In the genomic region with DNA sequence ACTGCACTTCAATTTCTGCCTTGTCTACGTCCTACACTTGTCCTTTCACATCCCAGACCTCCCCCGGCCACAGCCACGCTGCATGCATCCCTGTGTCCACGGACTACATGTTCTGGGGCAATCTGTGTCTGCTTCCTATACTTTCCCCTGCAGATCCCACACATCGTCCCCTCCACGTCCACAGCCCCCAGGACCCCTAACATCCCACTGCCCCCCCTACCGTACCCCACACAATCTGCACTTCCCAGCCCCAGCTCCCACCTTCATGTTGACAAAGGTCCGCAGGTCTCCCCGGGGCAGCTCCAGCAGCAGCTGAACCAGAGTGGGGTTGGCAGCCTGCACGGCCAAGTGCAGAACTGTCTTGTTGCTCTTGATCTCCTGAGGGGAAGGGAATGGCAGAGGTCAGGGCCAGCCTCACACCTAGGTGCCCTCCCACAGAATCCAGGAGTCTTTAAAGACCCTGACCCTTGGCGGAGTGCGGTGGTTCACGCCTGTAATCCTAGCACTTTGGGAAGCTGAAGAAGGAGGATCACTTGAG, we compare ENCODE assay signal across 19 cellular contexts. TPM values are rescaled to one million over a fixed set of nuclear protein-coding genes. Genes with fewer than 3 reads are reported as not detected.
DNase-seq lines count a peak whose midpoint lies in the region; ATAC-seq and TF ChIP-seq lines count a peak whose summit lies in the region.
"Had no signal": no experiment of that assay in that cellular context is flagged by ENCODE, and none has a peak within 500 bp of the region (broad histone marks: within the 10 kb centered on the region; RNA-seq: fewer than 3 reads in every experiment).

No MANE protein-coding gene starts in this region.

- TF ChIP-seq CTCF in endothelial cell (IDR thresholded peaks at IDR 0.05; ENCODE audit: unreplicated experiment) = no peak

- peak; percentile 25 for TF ChIP-seq POLR2A in GM18505 (IDR thresholded peaks at IDR 0.05; ENCODE audit: borderline replicate concordance, extremely low read depth, insufficient read depth, insufficient read length)

- peaks cover 19% of the 10 kb centered on the region for H3K4me1 Mint-ChIP-seq in activated naive CD8-positive, alpha-beta T cell treated with anti-CD3 and anti-CD28 coated beads for 36 hours
- H3K4me1 Mint-ChIP-seq in activated naive CD8-positive, alpha-beta T cell treated with anti-CD3 and anti-CD28 coated beads, Interleukin-2, amount 50 U/mL, for 24 hours = peaks cover 19% of the 10 kb centered on the region
- H3K4me1 Mint-ChIP-seq in endothelial cell (ENCODE audit: unreplicated experiment) = no peaks in the 10 kb centered on the region
- peaks cover 32% of the 10 kb centered on the region for H3K4me1 Mint-ChIP-seq in stimulated activated memory B cell treated with anti-CD40 and anti-IgM and Interleukin-4, amounts not matched to agents 10 μg/mL and 1 μg/mL and 100 μg/mL, for 72 hours
- H3K4me1 Mint-ChIP-seq: GM23338 had no signal

- H3K4me3 Mint-ChIP-seq in activated naive CD8-positive, alpha-beta T cell treated with anti-CD3 and anti-CD28 coated beads for 36 hours = peak overlapping the region; percentile 20
- H3K4me3 Mint-ChIP-seq in activated naive CD8-positive, alpha-beta T cell treated with anti-CD3 and anti-CD28 coated beads, Interleukin-2, amount 50 U/mL, for 24 hours = no peak overlapping the region
- H3K4me3 Mint-ChIP-seq in endothelial cell (ENCODE audit: unreplicated experiment) = peak overlapping the region; percentile 62
- H3K4me3 Mint-ChIP-seq in stimulated activated memory B cell treated with anti-CD40 and anti-IgM and Interleukin-4, amounts not matched to agents 10 μg/mL and 1 μg/mL and 100 μg/mL, for 72 hours = peak overlapping the region; percentile 25
- H3K4me3 Mint-ChIP-seq: CD4-positive, CD25-positive, alpha-beta regulatory T cell; GM23338 had no signal

- peak overlapping the region; percentile 27 for H3K27ac Mint-ChIP-seq in activated naive CD8-positive, alpha-beta T cell treated with anti-CD3 and anti-CD28 coated beads for 36 hours
- H3K27ac Mint-ChIP-seq in activated naive CD8-positive, alpha-beta T cell treated with anti-CD3 and anti-CD28 coated beads, Interleukin-2, amount 50 U/mL, for 24 hours = no peak overlapping the region
- no peak overlapping the region for H3K27ac Mint-ChIP-seq in endothelial cell (ENCODE audit: unreplicated experiment)
- peak overlapping the region; percentile 66 for H3K27ac Mint-ChIP-seq in stimulated activated memory B cell treated with anti-CD40 and anti-IgM and Interleukin-4, amounts not matched to agents 10 μg/mL and 1 μg/mL and 100 μg/mL, for 72 hours
- H3K27ac Mint-ChIP-seq: GM23338 had no signal

- H3K36me3 Mint-ChIP-seq in activated naive CD8-positive, alpha-beta T cell treated with anti-CD3 and anti-CD28 coated beads for 36 hours = peaks cover 60% of the 10 kb centered on the region
- H3K36me3 Mint-ChIP-seq in activated naive CD8-positive, alpha-beta T cell treated with anti-CD3 and anti-CD28 coated beads, Interleukin-2, amount 50 U/mL, for 24 hours (ENCODE audit: low read depth) = peaks cover 68% of the 10 kb centered on the region
- peaks cover 30% of the 10 kb centered on the region for H3K36me3 Mint-ChIP-seq in endothelial cell (ENCODE audit: low read depth, unreplicated experiment)
- peaks cover 70% of the 10 kb centered on the region for H3K36me3 Mint-ChIP-seq in stimulated activated memory B cell treated with anti-CD40 and anti-IgM and Interleukin-4, amounts not matched to agents 10 μg/mL and 1 μg/mL and 100 μg/mL, for 72 hours

- no peak for ATAC-seq in activated naive CD8-positive, alpha-beta T cell treated with anti-CD3 and anti-CD28 coated beads, Interleukin-2, amount 50 U/mL, for 24 hours
- ATAC-seq in GM18505 (IDR thresholded peaks at IDR 0.05; ENCODE audit: unreplicated experiment) = no peak
- no peak for ATAC-seq in stimulated activated memory B cell treated with anti-CD40 and anti-IgM and Interleukin-4, amounts not matched to agents 10 μg/mL and 1 μg/mL and 100 μg/mL, for 72 hours
- no peak for ATAC-seq in activated CD4-positive, CD25-positive, alpha-beta regulatory T cell treated with anti-CD3 and anti-CD28 coated beads, Interleukin-2, amount 50 U/mL, for 24 hours
- ATAC-seq: GM23338, K562 had no signal

- H3K9me3 Mint-ChIP-seq in activated naive CD8-positive, alpha-beta T cell treated with anti-CD3 and anti-CD28 coated beads for 36 hours = no peaks in the 10 kb centered on the region
- H3K9me3 Mint-ChIP-seq in activated naive CD8-positive, alpha-beta T cell treated with anti-CD3 and anti-CD28 coated beads, Interleukin-2, amount 50 U/mL, for 24 hours = no peaks in the 10 kb centered on the region
- no peaks in the 10 kb centered on the region for H3K9me3 Mint-ChIP-seq in endothelial cell (ENCODE audit: unreplicated experiment)
- peaks cover 6% of the 10 kb centered on the region for H3K9me3 Mint-ChIP-seq in stimulated activated memory B cell treated with anti-CD40 and anti-IgM and Interleukin-4, amounts not matched to agents 10 μg/mL and 1 μg/mL and 100 μg/mL, for 72 hours
- H3K9me3 Mint-ChIP-seq: GM23338 had no signal

- DNase-seq in activated naive CD8-positive, alpha-beta T cell treated with anti-CD3 and anti-CD28 coated beads for 36 hours = no peak
- DNase-seq in activated naive CD8-positive, alpha-beta T cell treated with anti-CD3 and anti-CD28 coated beads, Interleukin-2, amount 50 U/mL, for 24 hours = no peak
- DNase-seq in endothelial cell (ENCODE audit: low spot score) (no peak), hypothalamus (lab: John Stamatoyannopoulos, UW) (no peak)
- DNase-seq: CD4-positive, CD25-positive, alpha-beta regulatory T cell; DMS53; NCI-H1417 treated with DMSO at 0.1 percent for 48 hours; NCI-H1930; NCI-H2171; NCI-H446 treated with DMSO at 0.1 percent for 48 hours; NCI-H748 treated with DMSO at 0.1 percent for 48 hours; OCI-M1; RPMI8226; SJCRH30 had no signal

- H3K27me3 Mint-ChIP-seq in activated naive CD8-positive, alpha-beta T cell treated with anti-CD3 and anti-CD28 coated beads for 36 hours = no peaks in the 10 kb centered on the region
- no peaks in the 10 kb centered on the region for H3K27me3 Mint-ChIP-seq in activated naive CD8-positive, alpha-beta T cell treated with anti-CD3 and anti-CD28 coated beads, Interleukin-2, amount 50 U/mL, for 24 hours
- no peaks in the 10 kb centered on the region for H3K27me3 Mint-ChIP-seq in endothelial cell (ENCODE audit: unreplicated experiment)
- H3K27me3 Mint-ChIP-seq in stimulated activated memory B cell treated with anti-CD40 and anti-IgM and Interleukin-4, amounts not matched to agents 10 μg/mL and 1 μg/mL and 100 μg/mL, for 72 hours = no peaks in the 10 kb centered on the region
- H3K27me3 Mint-ChIP-seq: CD4-positive, CD25-positive, alpha-beta regulatory T cell had no signal

RNA-seq across cellular contexts. Expression of gene NFKBID, which starts 10.2 kb away (rescaled TPM):
- 10 to 100 TPM; 72.2 to 73.7 TPM for total RNA-seq in activated naive CD8-positive, alpha-beta T cell treated with anti-CD3 and anti-CD28 coated beads for 36 hours
- 13.0 TPM for total RNA-seq in endothelial cell (ENCODE audit: unreplicated experiment)

RNA-seq across cellular contexts. Expression of gene HCST, which starts 12.1 kb away (rescaled TPM):
- total RNA-seq in activated naive CD8-positive, alpha-beta T cell treated with anti-CD3 and anti-CD28 coated beads for 36 hours = 10 to 100 TPM; 44.9 to 53.8 TPM
- 0.95 TPM for total RNA-seq in endothelial cell (ENCODE audit: unreplicated experiment)
- total RNA-seq: GM23338, SJCRH30 had no signal

RNA-seq across cellular contexts. Expression of gene TYROBP, which starts 17.9 kb away (rescaled TPM):
- not detected for total RNA-seq in activated naive CD8-positive, alpha-beta T cell treated with anti-CD3 and anti-CD28 coated beads for 36 hours
- not detected for total RNA-seq in endothelial cell (ENCODE audit: unreplicated experiment)
- total RNA-seq: CD4-positive, CD25-positive, alpha-beta regulatory T cell; GM23338; SJCRH30 had no signal

RNA-seq across cellular contexts. Expression of gene APLP1, which starts 21.8 kb away (rescaled TPM):
- total RNA-seq in activated naive CD8-positive, alpha-beta T cell treated with anti-CD3 and anti-CD28 coated beads for 36 hours = under 1 TPM; 0.68 to 0.88 TPM
- 11.5 TPM for total RNA-seq in endothelial cell (ENCODE audit: unreplicated experiment)
- total RNA-seq: CD4-positive, CD25-positive, alpha-beta regulatory T cell had no signal

RNA-seq across cellular contexts. Expression of gene KIRREL2, which starts 33.5 kb away (rescaled TPM):
- 1 to 10 TPM; 2.3 to 2.4 TPM for total RNA-seq in activated naive CD8-positive, alpha-beta T cell treated with anti-CD3 and anti-CD28 coated beads for 36 hours
- 1.8 TPM for total RNA-seq in endothelial cell (ENCODE audit: unreplicated experiment)
- total RNA-seq: CD4-positive, CD25-positive, alpha-beta regulatory T cell; SJCRH30 had no signal

Comparison
In these comparisons a context has a peak if more than half of its experiments do, and no peak if none do; other contexts are left out.
1. H3K27ac Mint-ChIP-seq: peak in activated naive CD8-positive, alpha-beta T cell treated with anti-CD3 and anti-CD28 coated beads for 36 hours (single experiment) and stimulated activated memory B cell treated with anti-CD40 and anti-IgM and Interleukin-4, amounts not matched to agents 10 μg/mL and 1 μg/mL and 100 μg/mL, for 72 hours (single experiment); none in activated naive CD8-positive, alpha-beta T cell treated with anti-CD3 and anti-CD28 coated beads, Interleukin-2, amount 50 U/mL, for 24 hours (single experiment) and endothelial cell (single experiment).
2. RNA of gene HCST, which starts 12.1 kb away (total RNA-seq): 44.9 to 53.8 TPM in activated naive CD8-positive, alpha-beta T cell treated with anti-CD3 and anti-CD28 coated beads for 36 hours; 0.95 TPM in endothelial cell (single experiment); every median in the first group is over 10 times any median in the second.